15 cellular contexts compared by ENCODE assay signal in the genomic region with DNA sequence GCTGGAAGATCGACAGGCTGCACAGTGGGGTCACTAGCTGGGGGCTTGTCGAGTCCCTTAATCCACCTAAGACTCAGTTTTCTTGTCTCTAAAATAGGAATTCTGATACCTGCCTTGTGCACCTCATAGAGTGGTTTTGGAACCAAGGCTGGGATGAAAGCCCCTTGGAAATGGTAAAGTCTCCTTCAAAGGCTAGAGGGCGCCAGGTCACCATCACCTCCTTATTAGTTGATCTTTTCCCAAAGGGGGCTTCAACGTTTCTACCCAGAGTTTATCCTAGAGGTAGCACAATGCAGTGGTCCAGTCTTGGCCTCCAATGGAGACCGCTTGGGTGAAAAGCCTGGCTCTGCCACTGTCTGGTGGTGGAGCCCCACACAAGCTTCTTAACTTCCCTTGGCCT.
"Had no signal": no experiment of that assay in that cellular context is flagged by ENCODE, and none has a peak within 500 bp of the region (broad histone marks: within the 10 kb centered on the region; RNA-seq: fewer than 3 reads in every experiment).

No MANE protein-coding gene starts in this region.

- H3K9me3 ChIP-seq: prostate gland, upper lobe of right lung had no signal

- H3K36me3 ChIP-seq: prostate gland, sigmoid colon, upper lobe of right lung had no signal

- H3K4me3 ChIP-seq: prostate gland, sigmoid colon, upper lobe of right lung had no signal

- H3K27ac ChIP-seq: prostate gland, sigmoid colon, upper lobe of right lung had no signal

- H3K27me3 ChIP-seq: sigmoid colon, upper lobe of right lung had no signal

- H3K4me1 ChIP-seq: prostate gland, sigmoid colon, upper lobe of right lung had no signal

- DNase-seq: activated CD4-positive, alpha-beta memory T cell treated with anti-CD3 and anti-CD28 coated beads for 36 hours; activated gamma-delta T cell; activated T-cell treated with anti-CD3 and anti-CD28 coated beads, Interleukin-2, amount 50 U/mL, for 4 hours; amygdala; hippocampal formation; immature natural killer cell; left colon; mammary epithelial cell; natural killer cell; nucleus accumbens; sigmoid colon; stimulated activated CD4-positive, alpha-beta T cell treated with anti-CD3 and anti-CD28 coated beads, Interleukin-2, amount 100 ng/mL, for 24 hours; stimulated activated naive CD4-positive, alpha-beta T cell; upper lobe of right lung had no signal
